12 cellular contexts compared by ENCODE assay signal in genomic region chr2:161200327-161200726, GRCh38. TPM values are rescaled to one million over a fixed set of nuclear protein-coding genes. Genes with fewer than 3 reads are reported as not detected.
DNase-seq lines count a peak whose midpoint lies in the region; ATAC-seq, FAIRE-seq and TF ChIP-seq lines count a peak whose summit lies in the region.
"Had no signal": no experiment of that assay in that cellular context is flagged by ENCODE, and none has a peak within 500 bp of the region (broad histone marks: within the 10 kb centered on the region; RNA-seq: fewer than 3 reads in every experiment).

No MANE protein-coding gene starts in this region.

- no peaks in the 10 kb centered on the region for H3K4me1 ChIP-seq in GM12878 (ENCODE audit: control insufficient read depth, insufficient read depth, low read length)
- H3K4me1 ChIP-seq: thyroid gland had no signal

- BruUV-seq in GM12878 (replicated peaks; lab: Mats Ljungman, UMichigan): no TSS peak

- no peaks in the 10 kb centered on the region for H3K27me3 ChIP-seq in GM12878 (replicated peaks in 1 of 2; ENCODE audit: control insufficient read depth in 2 of 2, insufficient read depth in 2 of 2, low read length in 1 of 2)
- H3K27me3 ChIP-seq: thyroid gland had no signal

- TF ChIP-seq CTCF in GM12878 (IDR thresholded peaks at IDR 0.05 in 2 of 3, conservative IDR thresholded peaks at IDR 0.05 in 1 of 3; ENCODE audit: control insufficient read depth in 2 of 3, extremely low read depth in 1 of 3, insufficient read depth in 1 of 3, low read depth in 3 of 3, low read length in 3 of 3): no peak

- H3K9ac ChIP-seq in GM12878 (ENCODE audit: control insufficient read depth, insufficient read depth, low read length): no peak overlapping the region

- H3K36me3 ChIP-seq in GM12878 (ENCODE audit: control insufficient read depth in 2 of 2, insufficient read depth in 2 of 2, low read length in 1 of 2): peaks cover 3 to 25% of the 10 kb centered on the region in 2 experiments

- CTCF ChIA-PET in GM12878 (lab: Yijun Ruan, JAX): no interaction called here

- peak; percentile 35 for ATAC-seq in GM18511 (IDR thresholded peaks at IDR 0.05; ENCODE audit: unreplicated experiment)
- ATAC-seq in GM19395 (IDR thresholded peaks at IDR 0.05; ENCODE audit: unreplicated experiment): peak; percentile 17
- ATAC-seq in HG03135 (IDR thresholded peaks at IDR 0.05; ENCODE audit: unreplicated experiment): peak; percentile 26
- ATAC-seq in GM12878: peak; percentile 15

- no peak overlapping the region for H3K4me3 ChIP-seq in GM12878
- H3K4me3 ChIP-seq: thyroid gland had no signal

- no peak for TF ChIP-seq POLR2A in GM12878 (IDR thresholded peaks at IDR 0.05; ENCODE audit: low read depth, low read length)

- POLR2A ChIA-PET in GM12878 (lab: Charles Lee): no interaction called here

- TF ChIP-seq EP300 in GM12878 (IDR thresholded peaks at IDR 0.05; ENCODE audit: borderline replicate concordance in 1 of 2, control insufficient read depth in 1 of 2, low read depth in 2 of 2, low read length in 2 of 2): no peak

- no peak overlapping the region for H2AFZ ChIP-seq in GM12878 (ENCODE audit: control insufficient read depth, low read depth, low read length)

- no peaks in the 10 kb centered on the region for H4K20me1 ChIP-seq in GM12878 (ENCODE audit: control insufficient read depth, insufficient read depth)

- RAD21 ChIA-PET in GM12878 (lab: Charles Lee; ENCODE audit: unreplicated experiment): interaction anchor here (1.0 to 1.2 kb wide), 2 partner anchors 61 to 137 kb away, joined by 3 to 4 read pairs; no protein-coding TSS in a partner anchor

- no peak overlapping the region; the same call in 1 of the 2 replicates for H3K4me2 ChIP-seq in GM12878 (ENCODE audit: control insufficient read depth, insufficient read depth)

- in situ Hi-C loops in GM12878 (cut with MboI): no loop called here

- intact Hi-C loops in GM12878 (cut with micrococcal nuclease; ENCODE audit: unreplicated experiment): no loop called here

- DNase-seq in GM12878 (ENCODE audit: low read depth, low spot score) (no peak), inferior parietal cortex (ENCODE audit: extremely low spot score) (no peak), retina (no peak)
- DNase-seq in stimulated activated CD8-positive, alpha-beta memory T cell treated with anti-CD3 and anti-CD28 coated beads, Interleukin-4, amount 100 ng/mL, for 48 hours: no peak
- DNase-seq: activated CD8-positive, alpha-beta memory T cell treated with anti-CD3 and anti-CD28 coated beads, Interleukin-2, amount 50 U/mL, for 4 hours; NCI-H2227 treated with DMSO at 0.1 percent for 48 hours; T1000; thyroid gland had no signal

- 24% methylated on average over 3 of the region's 3 CpGs for WGBS in GM12878 (ENCODE audit: insufficient coverage, insufficient replicate concordance, low lambda C conversion rate, missing lambda C conversion rate)

- peaks cover 2% of the 10 kb centered on the region; the same call in 1 of the 3 replicates for H3K9me3 ChIP-seq in GM12878 (replicated peaks; ENCODE audit: control insufficient read depth, insufficient read depth, low read length)
- H3K9me3 ChIP-seq: thyroid gland had no signal

- H3K79me2 ChIP-seq in GM12878 (ENCODE audit: control insufficient read depth, insufficient read depth, low read length): peaks cover 36% of the 10 kb centered on the region

- FAIRE-seq in GM12878 (lab: Jason Lieb, UNC): peak; percentile 7
- FAIRE-seq: H54 had no signal

- TF ChIP-seq RAD21 in GM12878 (IDR thresholded peaks at IDR 0.05; ENCODE audit: insufficient read depth, low read depth, low read length): no peak

- H3K27ac ChIP-seq in GM12878 (ENCODE audit: control insufficient read depth, insufficient read depth): peak overlapping the region; percentile 22; the same call in 1 of the 2 replicates
- H3K27ac ChIP-seq: thyroid gland had no signal

- SMC1A ChIA-PET in GM12878 (lab: Charles Lee; ENCODE audit: uncharacterized antibody, unreplicated experiment): interaction anchor here (0.7 to 2.6 kb wide), 6 partner anchors 8 to 96 kb away, joined by 3 to 13 read pairs (median 6); no protein-coding TSS in a partner anchor

TF ChIP-seq in GM12878, 131 proteins besides CTCF, POLR2A, EP300 and RAD21:
- TF ChIP-seq RUNX3 (IDR thresholded peaks at IDR 0.05; ENCODE audit: low read length) (peak; percentile 51; the same call in 1 of the 2 replicates), NR2F1 (conservative IDR thresholded peaks at IDR 0.05) (no peak), NFXL1 (IDR thresholded peaks at IDR 0.05; ENCODE audit: borderline replicate concordance) (no peak)

RNA-seq across cellular contexts. Expression of gene TANK, which starts 40.1 kb away (rescaled TPM):
- total RNA-seq in GM12878 (2013; cell fraction: nucleolus; rRNA removed): 423 and 495 TPM in 2 replicates
- 73.1 and 79.9 TPM in 2 replicates for total RNA-seq in GM12878 (2014; rRNA removed)
- total RNA-seq in GM12878 (2014; rRNA removed; fragmentation: Illumina TruSeq; extraction: Trizol): 107 and 110 TPM in 2 replicates
- 56.6 and 64.2 TPM in 2 replicates for total RNA-seq in GM12878 (2021)
- 28.9 TPM for polyA plus RNA-seq in GM12878 (2011; ENCODE audit: low read depth)
- 121 and 166 TPM in 2 replicates for polyA plus RNA-seq in GM12878 (2011; rRNA removed)
- 44.8 and 49.0 TPM in 2 replicates for polyA plus RNA-seq in GM12878 (2011; cell fraction: cytosol; rRNA removed)
- polyA plus RNA-seq in GM12878 (2011; cell fraction: nucleus; rRNA removed): 61.7 and 70.9 TPM in 2 replicates
- 40.5 and 47.5 TPM in 2 replicates for polyA plus RNA-seq in GM12878 (2012)
- 76.6 and 104 TPM in 2 replicates for polyA plus RNA-seq in GM12878 (2014; fragmentation: Illumina TruSeq; extraction: Trizol)
- polyA plus RNA-seq in GM12878 (2014; fragmentation: Nextera tagmentation; extraction: Ambion mirVana): 100 to 1,000 TPM; 102 to 127 TPM
- 40.1 and 48.6 TPM in 2 replicates for polyA plus RNA-seq in GM12878 (2014; rRNA removed)
- 100 to 1,000 TPM; 104 TPM for polyA plus RNA-seq in GM12878 (2016; fragmentation: Nextera tagmentation; extraction: Ambion mirVana)
- 61.1 and 79.8 TPM in 2 replicates for polyA minus RNA-seq in GM12878 (2011; rRNA and poly(A)+ RNA removed)
- 20.8 and 33.6 TPM in 2 replicates for polyA minus RNA-seq in GM12878 (2011; cell fraction: cytosol; rRNA and poly(A)+ RNA removed)
- polyA minus RNA-seq in GM12878 (2011; cell fraction: nucleus; rRNA and poly(A)+ RNA removed): 136 and 215 TPM in 2 replicates
